ENCODE assay signal across 9 cellular contexts in the genomic region with DNA sequence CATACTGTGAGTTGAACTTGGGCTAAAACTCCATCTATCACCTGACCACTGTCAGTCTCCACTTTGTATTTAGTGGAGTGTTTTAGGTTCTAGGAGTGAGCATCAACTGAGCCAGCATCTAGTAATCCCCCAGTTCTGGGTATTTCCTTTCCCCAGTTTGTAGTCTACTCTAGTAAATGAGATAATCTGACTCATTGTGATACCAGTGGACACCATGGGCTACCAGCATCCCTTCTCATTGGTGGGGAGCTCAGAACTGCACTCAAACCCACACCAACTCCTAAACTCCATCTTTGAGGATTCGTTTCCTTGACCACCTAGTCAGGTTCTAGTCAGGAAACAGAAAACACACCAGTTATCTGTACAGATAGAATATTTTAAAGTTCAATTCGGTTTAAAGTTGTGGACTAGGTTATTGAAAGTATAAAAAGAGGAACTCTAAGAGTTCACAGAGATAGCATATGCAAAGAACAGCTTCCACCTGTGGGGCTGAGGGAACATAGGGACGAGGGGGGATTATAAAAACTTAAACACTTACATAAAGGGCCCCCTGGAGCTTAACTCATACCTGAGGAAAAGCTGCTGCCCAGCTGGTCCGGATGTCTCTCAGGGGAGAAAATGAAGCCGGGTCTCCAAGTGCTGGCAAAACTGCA. TPM values are rescaled to one million over a fixed set of nuclear protein-coding genes. Genes with fewer than 3 reads are reported as not detected.
DNase-seq lines count a peak whose midpoint lies in the region; ATAC-seq, FAIRE-seq and TF ChIP-seq lines count a peak whose summit lies in the region.
"Had no signal": no experiment of that assay in that cellular context is flagged by ENCODE, and none has a peak within 500 bp of the region (broad histone marks: within the 10 kb centered on the region; RNA-seq: fewer than 3 reads in every experiment).

No MANE protein-coding gene starts in this region.

- TF ChIP-seq EP300 in SK-N-SH (IDR thresholded peaks at IDR 0.05; ENCODE audit: borderline replicate concordance in 1 of 2, low read depth in 1 of 2, low read length in 1 of 2) (no peak), HepG2 (IDR thresholded peaks at IDR 0.05; ENCODE audit: low read depth in 2 of 2, low read length in 2 of 2) (no peak), HepG2 (CRISPR knock-in tag; IDR thresholded peaks at IDR 0.05; ENCODE audit: borderline replicate concordance) (no peak)

- H3K4me1 Mint-ChIP-seq in HFFc6 (ENCODE audit: low read depth): peaks cover 28% of the 10 kb centered on the region
- peaks cover 8 to 9% of the 10 kb centered on the region in 2 donors for H3K4me1 Mint-ChIP-seq in natural killer cell treated with Interleukin-12 subunit alpha and Interleukin-12 subunit beta and Interleukin-15 and Interleukin-18, amount 100 ng/mL, for 72 hours (ENCODE audit: low read depth in 2 of 2)

- CTCF ChIA-PET in SK-N-SH (lab: Yijun Ruan, JAX) (interaction anchor here (0.8 to 1.4 kb wide), 3 partner anchors 10 to 48 kb away, joined by 4 to 6 read pairs (median 5); no protein-coding TSS in a partner anchor), IMR-90 (lab: Yijun Ruan, JAX) (interaction anchor here (0.5 kb wide), 1 partner anchor 30 kb away, joined by 4 read pairs; no protein-coding TSS in a partner anchor), HepG2 (lab: Yijun Ruan, JAX; ENCODE audit: low intra/inter-chr PET ratio, low total read pairs) (no interaction called here)

- WGBS in SK-N-SH (ENCODE audit: low lambda C conversion rate): 91% methylated on average over 5 of the region's 5 CpGs
- no CpG with 5 or more reads among the region's 5 CpGs for WGBS in IMR-90 (ENCODE audit: extremely low coverage in 2 of 2, insufficient read length in 1 of 2), 2 experiments
- 93% methylated on average over 5 of the region's 5 CpGs for WGBS in HepG2 (ENCODE audit: low lambda C conversion rate)

- no peak overlapping the region for H4K5ac ChIP-seq in IMR-90 (ENCODE audit: low read depth, low read length)

- in situ Hi-C loops in IMR-90 (cut with MboI; ENCODE audit: low sequenced_read_pairs) (no loop called here), HepG2 (cut with HindIII; ENCODE audit: extremely low pct_ligation_motif_present, low pct_unique_long_range_greater_than_20kb) (no loop called here)

- H3K4me2 ChIP-seq in SK-N-SH (no peak overlapping the region), IMR-90 (ENCODE audit: low read depth, low read length) (no peak overlapping the region), HepG2 (ENCODE audit: low read depth, low read length) (no peak overlapping the region)

- TF ChIP-seq POLR2A in IMR-90 (IDR thresholded peaks at IDR 0.05; ENCODE audit: low read depth, low read length): no peak
- TF ChIP-seq POLR2A in HepG2 (IDR thresholded peaks at IDR 0.05; ENCODE audit: insufficient read depth in 1 of 2, low read depth in 2 of 2, low read length in 2 of 2): no peak

- H3K27ac ChIP-seq in SK-N-SH (ENCODE audit: low read depth in 2 of 2, low read length in 1 of 2): no peak overlapping the region
- H3K27ac ChIP-seq in IMR-90 (ENCODE audit: insufficient read depth, low read length): no peak overlapping the region
- H3K27ac ChIP-seq in HepG2 (ENCODE audit: extremely low read length, insufficient read depth, low read length): no peak overlapping the region

- H3K4me1 ChIP-seq in SK-N-SH (ENCODE audit: control insufficient read depth in 1 of 2, insufficient read depth in 2 of 2, low read depth in 1 of 2, low read length in 1 of 2): no peaks in the 10 kb centered on the region; a peak in 1 of 4 replicates
- H3K4me1 ChIP-seq in IMR-90 (ENCODE audit: control insufficient read depth, insufficient read depth, low read length): no peaks in the 10 kb centered on the region
- H3K4me1 ChIP-seq in HepG2 (ENCODE audit: insufficient read depth, low read length): 0 out of 2 replicates have a peak, but pooled peaks cover 8% of the 10 kb centered on the region

- TF ChIP-seq CTCF in SK-N-SH (IDR thresholded peaks at IDR 0.05) (no peak), HFFc6 (IDR thresholded peaks at IDR 0.05) (no peak), IMR-90 (conservative IDR thresholded peaks at IDR 0.05; ENCODE audit: low read depth, low read length) (no peak), HepG2 (CRISPR knock-in tag; IDR thresholded peaks at IDR 0.05) (no peak)

- H3K79me2 ChIP-seq in SK-N-SH (ENCODE audit: insufficient read depth) (no peaks in the 10 kb centered on the region), HepG2 (ENCODE audit: insufficient read depth, low read length) (no peaks in the 10 kb centered on the region)

- H3K4me3 Mint-ChIP-seq in HFFc6: no peak overlapping the region
- H3K4me3 Mint-ChIP-seq in natural killer cell treated with Interleukin-12 subunit alpha and Interleukin-12 subunit beta and Interleukin-15 and Interleukin-18, amount 100 ng/mL, for 72 hours: peak overlapping the region; percentile 3
- H3K4me3 Mint-ChIP-seq: dendritic cell treated with granulocyte-macrophage colony-stimulating factor and Interleukin-4, amounts not matched to agents 40 ng/mL and 50 ng/mL, for 4 days had no signal

- H4K91ac ChIP-seq in IMR-90 (ENCODE audit: insufficient read depth, low read depth, low read length): no peak overlapping the region

- no peaks in the 10 kb centered on the region; the same call in none of the 2 replicates for H3K27me3 Mint-ChIP-seq in HFFc6 (ENCODE audit: insufficient read depth)
- H3K27me3 Mint-ChIP-seq in natural killer cell treated with Interleukin-12 subunit alpha and Interleukin-12 subunit beta and Interleukin-15 and Interleukin-18, amount 100 ng/mL, for 72 hours: no peaks in the 10 kb centered on the region
- H3K27me3 Mint-ChIP-seq: dendritic cell treated with granulocyte-macrophage colony-stimulating factor and Interleukin-4, amounts not matched to agents 40 ng/mL and 50 ng/mL, for 4 days had no signal

- H2AFZ ChIP-seq in SK-N-SH (ENCODE audit: low read depth) (no peak overlapping the region), IMR-90 (replicated peaks; ENCODE audit: low read length, poor library complexity) (no peak overlapping the region), HepG2 (ENCODE audit: low read length) (no peak overlapping the region)

- no peaks in the 10 kb centered on the region for H3K9me2 ChIP-seq in SK-N-SH

- no peak overlapping the region for H2BK5ac ChIP-seq in IMR-90 (ENCODE audit: low read depth, low read length, poor library complexity, severe bottlenecking)

- dilution Hi-C loops in IMR-90 (cut with HindIII; ENCODE audit: low sequenced_read_pairs, unreplicated experiment): no loop called here

- no peak overlapping the region for H2BK120ac ChIP-seq in IMR-90 (ENCODE audit: low read depth, low read length)

- peak overlapping the region; percentile 29 for H3K27ac Mint-ChIP-seq in HFFc6
- peak overlapping the region; percentile 12 to 79 for H3K27ac Mint-ChIP-seq in natural killer cell treated with Interleukin-12 subunit alpha and Interleukin-12 subunit beta and Interleukin-15 and Interleukin-18, amount 100 ng/mL, for 72 hours
- H3K27ac Mint-ChIP-seq: dendritic cell treated with granulocyte-macrophage colony-stimulating factor and Interleukin-4, amounts not matched to agents 40 ng/mL and 50 ng/mL, for 4 days had no signal

- H3K9me1 ChIP-seq in IMR-90 (ENCODE audit: insufficient read depth, low read length): peaks cover 12% of the 10 kb centered on the region; the same call in 1 of the 2 replicates

- no peak overlapping the region for H4K8ac ChIP-seq in IMR-90 (ENCODE audit: low read depth in 2 of 2, low read length in 2 of 2)

- peaks cover 16 to 20% of the 10 kb centered on the region in 2 experiments for H3K36me3 ChIP-seq in SK-N-SH (replicated peaks in 1 of 2; ENCODE audit: control insufficient read depth in 1 of 2, insufficient read depth in 2 of 2, low read length in 1 of 2)
- H3K36me3 ChIP-seq in IMR-90 (ENCODE audit: control insufficient read depth, insufficient read depth, low read length): peaks cover 21% of the 10 kb centered on the region
- H3K36me3 ChIP-seq in HepG2 (replicated peaks in 1 of 2; ENCODE audit: control insufficient read depth in 1 of 2, insufficient read depth in 2 of 2, low read length in 2 of 2): peaks cover 9 to 34% of the 10 kb centered on the region in 2 experiments; a peak in 4 of 5 replicates

- H3K4me3 ChIP-seq in SK-N-SH (ENCODE audit: low read depth in 2 of 2, low read length in 1 of 2) (no peak overlapping the region), IMR-90 (ENCODE audit: insufficient read depth, low read depth, low read length) (no peak overlapping the region), HepG2 (replicated peaks in 1 of 3; ENCODE audit: insufficient read depth in 1 of 3, low read depth in 2 of 3, low read length in 3 of 3) (no peak overlapping the region)

- no peak overlapping the region for H3K23ac ChIP-seq in IMR-90 (ENCODE audit: low read depth, low read length)

- BruUV-seq in IMR-90 (replicated peaks; lab: Mats Ljungman, UMichigan) (no TSS peak), HepG2 (replicated peaks; lab: Mats Ljungman, UMichigan) (no TSS peak)

- H2AK5ac ChIP-seq in IMR-90 (ENCODE audit: low read depth, low read length): no peak overlapping the region

- H3K18ac ChIP-seq in IMR-90 (ENCODE audit: low read depth, low read length): no peak overlapping the region

- no peak overlapping the region for H3K14ac ChIP-seq in IMR-90 (replicated peaks; ENCODE audit: low read depth, low read length)

- peaks cover 23% of the 10 kb centered on the region for H3K36me3 Mint-ChIP-seq in HFFc6 (ENCODE audit: low read depth)
- H3K36me3 Mint-ChIP-seq in natural killer cell treated with Interleukin-12 subunit alpha and Interleukin-12 subunit beta and Interleukin-15 and Interleukin-18, amount 100 ng/mL, for 72 hours: peaks cover 10% of the 10 kb centered on the region

- no peak overlapping the region for H3K56ac ChIP-seq in IMR-90 (ENCODE audit: extremely low read depth, insufficient read depth, low read length)

- H2AK9ac ChIP-seq in IMR-90 (replicated peaks; ENCODE audit: low read depth, low read length, poor library complexity): no peak overlapping the region

- H3K9me3 Mint-ChIP-seq in HFFc6: no peaks in the 10 kb centered on the region
- no peaks in the 10 kb centered on the region for H3K9me3 Mint-ChIP-seq in natural killer cell treated with Interleukin-12 subunit alpha and Interleukin-12 subunit beta and Interleukin-15 and Interleukin-18, amount 100 ng/mL, for 72 hours
- H3K9me3 Mint-ChIP-seq: dendritic cell treated with granulocyte-macrophage colony-stimulating factor and Interleukin-4, amounts not matched to agents 40 ng/mL and 50 ng/mL, for 4 days had no signal

- FAIRE-seq in HepG2 (lab: Jason Lieb, UNC): no peak

- no peak overlapping the region for H2BK15ac ChIP-seq in IMR-90 (ENCODE audit: low read depth, low read length)

- POLR2A ChIA-PET in SK-N-SH (lab: Yijun Ruan, JAX): interaction anchor here (1.3 kb wide), 1 partner anchor 36 kb away, joined by 3 read pairs; a partner anchor contains a TSS
- POLR2A ChIA-PET in IMR-90 (lab: Charles Lee; ENCODE audit: unreplicated experiment): no interaction called here
- POLR2A ChIA-PET in HepG2 (lab: Yijun Ruan, JAX): interaction anchor here (1.1 kb wide), 1 partner anchor 36 kb away, joined by 3 read pairs; a partner anchor contains a TSS

- no peak overlapping the region for H3K9ac ChIP-seq in SK-N-SH
- H3K9ac ChIP-seq in IMR-90 (ENCODE audit: low read depth, low read length): no peak overlapping the region
- no peak overlapping the region for H3K9ac ChIP-seq in HepG2 (ENCODE audit: insufficient read depth, low read depth, low read length)

- no peak overlapping the region for H3K4ac ChIP-seq in IMR-90 (ENCODE audit: low read depth, low read length)

- H4K20me1 ChIP-seq in SK-N-SH (ENCODE audit: insufficient read depth): no peaks in the 10 kb centered on the region
- H4K20me1 ChIP-seq in IMR-90 (ENCODE audit: insufficient read depth, low read length): peaks cover 4% of the 10 kb centered on the region; the same call in 1 of the 2 replicates
- peaks cover 9% of the 10 kb centered on the region; the same call in 1 of the 2 replicates for H4K20me1 ChIP-seq in HepG2 (ENCODE audit: insufficient read depth, low read length)

- intact Hi-C loops in IMR-90 (cut with micrococcal nuclease) (no loop called here), HepG2 (cut with micrococcal nuclease; ENCODE audit: unreplicated experiment) (no loop called here)

- no peak overlapping the region for H2BK20ac ChIP-seq in IMR-90 (ENCODE audit: low read depth, low read length)

- H3K27me3 ChIP-seq in SK-N-SH (ENCODE audit: insufficient read depth): no peaks in the 10 kb centered on the region
- no peaks in the 10 kb centered on the region for H3K27me3 ChIP-seq in IMR-90 (ENCODE audit: control insufficient read depth, insufficient read depth, low read length)
- no peaks in the 10 kb centered on the region for H3K27me3 ChIP-seq in HepG2 (ENCODE audit: control insufficient read depth in 1 of 2, insufficient read depth in 2 of 2, low read length in 2 of 2)

- peaks cover 27% of the 10 kb centered on the region for H3F3A ChIP-seq in SK-N-SH (replicated peaks; ENCODE audit: insufficient read depth)

- peaks cover 7 to 12% of the 10 kb centered on the region in 2 experiments; a peak in 3 of 4 replicates for H3K79me1 ChIP-seq in IMR-90 (ENCODE audit: low read depth in 1 of 2, low read length in 2 of 2)

- H3K9me3 ChIP-seq in SK-N-SH (no peaks in the 10 kb centered on the region), IMR-90 (ENCODE audit: control insufficient read depth, insufficient read depth, low read length) (no peaks in the 10 kb centered on the region), HepG2 (ENCODE audit: low read length) (no peaks in the 10 kb centered on the region)

- DNase-seq in SK-N-SH (no peak), HFFc6 (no peak), IMR-90 (peak; percentile 4), DMS53 treated with DMSO at 0.1 percent for 48 hours (lab: John Stamatoyannopoulos, UW; ENCODE audit: unreplicated experiment) (no peak), dedifferentiated amniotic fluid mesenchymal stem cell (ENCODE audit: extremely low spot score) (no peak), HepG2 (ENCODE audit: low spot score) (no peak)
- DNase-seq in natural killer cell treated with Interleukin-12 subunit alpha and Interleukin-12 subunit beta and Interleukin-15 and Interleukin-18, amount 100 ng/mL, for 72 hours (ENCODE audit: low spot score): no peak

- ATAC-seq in SK-N-SH treated with all-trans-retinoic acid at 6 μM for 48 hours (no peak), IMR-90 (ENCODE audit: low read depth) (no peak), HepG2 (no peak; the same call in 2 of the 3 replicates)
- ATAC-seq in natural killer cell treated with Interleukin-12 subunit alpha and Interleukin-12 subunit beta and Interleukin-15 and Interleukin-18, amount 100 ng/mL, for 72 hours: peak; percentile 43 to 84

- TF ChIP-seq RAD21 in SK-N-SH (IDR thresholded peaks at IDR 0.05; ENCODE audit: low read length): no peak
- TF ChIP-seq RAD21 in IMR-90 (IDR thresholded peaks at IDR 0.05; ENCODE audit: low read length): no peak
- no peak for TF ChIP-seq RAD21 in HepG2 (CRISPR knock-in tag; IDR thresholded peaks at IDR 0.05)

RNA-seq across cellular contexts. Expression of a gene that starts 36.0 kb away (rescaled TPM):
- polyA plus RNA-seq in SK-N-SH (2012; rRNA removed) (6.7 and 7.0 TPM in 2 replicates), IMR-90 (2012; rRNA removed) (7.7 and 9.0 TPM in 2 replicates), HepG2 (2011; rRNA removed) (14.8 and 17.0 TPM in 2 replicates)
- 11.1 and 20.0 TPM in 2 replicates for polyA plus RNA-seq in SK-N-SH (2012; cell fraction: cytosol; rRNA removed)
- polyA plus RNA-seq in SK-N-SH (2012; cell fraction: nucleus; rRNA removed): 4.6 and 7.8 TPM in 2 replicates
- total RNA-seq in HFFc6 (2021; fragmentation: NEBNext Ultra II Directional; extraction: Animal tissue kit (Norgen Biotek cat#: 25700)): 10 to 100 TPM; 22.2 to 30.9 (median 27.5) TPM
- total RNA-seq in IMR-90 (2012; rRNA removed) (11.5 and 30.3 TPM in 2 replicates), HepG2 (2016; rRNA removed; fragmentation: Illumina TruSeq; extraction: Trizol) (60.3 and 103 TPM in 2 replicates)
- polyA plus RNA-seq in IMR-90 (2012; cell fraction: cytosol; rRNA removed): 1.0 and 2.2 TPM in 2 replicates
- 0.42 and 3.6 TPM in 2 replicates for polyA plus RNA-seq in IMR-90 (2012; cell fraction: nucleus; rRNA removed; ENCODE audit: low replicate concordance)
- total RNA-seq in natural killer cell treated with Interleukin-12 subunit alpha and Interleukin-12 subunit beta and Interleukin-15 and Interleukin-18, amount 100 ng/mL, for 72 hours: 10 to 100 TPM; 29.6 to 31.6 TPM
- 5.4 and 6.7 TPM in 2 replicates for total RNA-seq in HepG2 (2016; cell fraction: cytosol; rRNA removed; fragmentation: Illumina TruSeq; extraction: Trizol; ENCODE audit: low read depth)
- total RNA-seq in HepG2 (2016; cell fraction: insoluble cytoplasmic fraction; rRNA removed; fragmentation: Illumina TruSeq; extraction: Trizol): 59.6 and 98.8 TPM in 2 replicates
- 11.8 and 15.6 TPM in 2 replicates for total RNA-seq in HepG2 (2016; cell fraction: membrane; rRNA removed; fragmentation: Illumina TruSeq; extraction: Trizol)
- 31.2 and 37.2 TPM in 2 replicates for total RNA-seq in HepG2 (2016; cell fraction: nucleus; rRNA removed; fragmentation: Illumina TruSeq; extraction: Trizol)
- 5.5 and 8.8 TPM in 2 replicates for polyA plus RNA-seq in HepG2 (2011; cell fraction: cytosol; rRNA removed)
- polyA plus RNA-seq in HepG2 (2011; cell fraction: nucleus; rRNA removed): 6.2 and 9.5 TPM in 2 replicates
- 53.1 and 82.9 TPM in 2 replicates for polyA plus RNA-seq in HepG2 (2012)
- polyA plus RNA-seq in HepG2 (2016; cell fraction: cytosol; fragmentation: Illumina TruSeq; extraction: Trizol; ENCODE audit: low read depth): 1.7 and 2.5 TPM in 2 replicates
- polyA plus RNA-seq in HepG2 (2016; cell fraction: insoluble cytoplasmic fraction; fragmentation: Illumina TruSeq; extraction: Trizol; ENCODE audit: low read depth): 95.3 and 96.1 TPM in 2 replicates
- polyA plus RNA-seq in HepG2 (2016; cell fraction: membrane; fragmentation: Illumina TruSeq; extraction: Trizol; ENCODE audit: low read depth): 3.5 and 5.3 TPM in 2 replicates
- 34.7 and 39.3 TPM in 2 replicates for polyA plus RNA-seq in HepG2 (2016; cell fraction: nucleus; fragmentation: Illumina TruSeq; extraction: Trizol; ENCODE audit: insufficient read depth, low read depth)
- polyA minus RNA-seq in HepG2 (2011; rRNA and poly(A)+ RNA removed; ENCODE audit: low replicate concordance): 4.3 TPM in 2 replicates
- polyA minus RNA-seq in HepG2 (2011; cell fraction: cytosol; rRNA and poly(A)+ RNA removed): 14.5 and 17.0 TPM in 2 replicates
- 22.8 and 38.7 TPM in 2 replicates for polyA minus RNA-seq in HepG2 (2011; cell fraction: nucleus; rRNA and poly(A)+ RNA removed)

Comparison
In these comparisons a context has a peak if more than half of its experiments do, and no peak if none do; other contexts are left out.
1. ATAC-seq: peak in natural killer cell treated with Interleukin-12 subunit alpha and Interleukin-12 subunit beta and Interleukin-15 and Interleukin-18, amount 100 ng/mL, for 72 hours (2 of 2); none in SK-N-SH treated with all-trans-retinoic acid at 6 μM for 48 hours (single experiment), IMR-90 (single experiment) and HepG2 (single experiment).